ENCODE assay signal across 9 cellular contexts in the genomic region with DNA sequence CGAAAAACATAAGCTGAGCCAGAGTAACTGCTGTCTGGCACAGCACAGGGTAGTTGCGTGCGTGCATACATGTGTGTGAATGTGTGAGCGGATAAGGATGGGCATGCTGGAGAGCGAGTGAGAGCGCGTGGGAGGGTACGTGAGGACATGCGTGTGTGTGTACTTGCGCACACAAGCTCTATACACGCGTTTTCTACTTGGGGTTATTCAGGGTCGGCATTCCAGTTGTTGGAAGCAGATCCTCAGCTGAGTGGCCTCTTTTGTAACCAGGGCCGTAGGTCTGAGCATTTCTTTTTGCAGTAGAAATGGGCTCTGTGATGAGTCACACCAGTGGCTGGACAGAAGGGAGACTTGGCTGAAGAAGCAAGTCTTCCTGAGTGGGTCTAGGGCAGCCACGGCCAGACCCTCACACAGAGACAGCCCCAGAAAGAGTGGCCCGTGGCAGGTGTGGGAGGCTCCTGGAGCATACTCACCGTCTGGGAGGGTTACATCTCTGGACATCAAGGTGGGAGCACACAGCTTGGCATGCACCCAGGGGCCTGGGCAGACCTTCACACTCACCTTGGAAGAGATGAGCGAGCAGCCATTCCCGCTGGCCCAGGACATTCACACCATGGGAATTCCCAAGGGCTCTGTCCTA.
DNase-seq lines count a peak whose midpoint lies in the region; ATAC-seq and TF ChIP-seq lines count a peak whose summit lies in the region.
"Had no signal": no experiment of that assay in that cellular context is flagged by ENCODE, and none has a peak within 500 bp of the region (broad histone marks: within the 10 kb centered on the region; RNA-seq: fewer than 3 reads in every experiment).

No MANE protein-coding gene starts in this region.

- no peak overlapping the region for H2AFZ ChIP-seq in neural progenitor cell (replicated peaks)

- no peak for TF ChIP-seq CTCF in AG09309 (IDR thresholded peaks at IDR 0.05; ENCODE audit: control insufficient read depth, insufficient read depth, low read depth, low read length, missing control alignments)
- no peak for TF ChIP-seq CTCF in neural progenitor cell (IDR thresholded peaks at IDR 0.05)

- H3K27me3 ChIP-seq in NT2/D1 (ENCODE audit: insufficient read depth, insufficient read length) (peaks cover 3% of the 10 kb centered on the region), neural progenitor cell (no peaks in the 10 kb centered on the region)

- peaks cover 25% of the 10 kb centered on the region for H3K4me1 Mint-ChIP-seq in neural progenitor cell

- peaks cover 3% of the 10 kb centered on the region for H3K9me3 Mint-ChIP-seq in neural progenitor cell
- H3K9me3 Mint-ChIP-seq: stimulated activated naive CD8-positive, alpha-beta T cell treated with anti-CD3 and anti-CD28 coated beads, Interleukin-15, Interleukin-2, amounts not matched to agents 100 ng/mL and 50 ng/mL, for 24 hours had no signal

- H3F3A ChIP-seq in neural progenitor cell (ENCODE audit: low read depth), result peaks cover 5% of the 10 kb centered on the region

- H3K9ac ChIP-seq in NT2/D1 (ENCODE audit: insufficient read length, low read depth) (peak overlapping the region; percentile 69), neural progenitor cell (no peak overlapping the region)

- H3K9me3 ChIP-seq in NT2/D1 (ENCODE audit: insufficient read depth, low read length) (peaks cover 11% of the 10 kb centered on the region; the same call in 1 of the 2 replicates), neural progenitor cell (ENCODE audit: low read depth) (no peaks in the 10 kb centered on the region)

- ATAC-seq in GM19397 (IDR thresholded peaks at IDR 0.05; ENCODE audit: unreplicated experiment), result no peak
- no peak for ATAC-seq in HG03457 (IDR thresholded peaks at IDR 0.05; ENCODE audit: unreplicated experiment)

- no peaks in the 10 kb centered on the region for H3K36me3 ChIP-seq in NT2/D1 (ENCODE audit: insufficient read depth, insufficient read length, low read length)
- no peaks in the 10 kb centered on the region for H3K36me3 ChIP-seq in neural progenitor cell

- peaks cover 16% of the 10 kb centered on the region for H3K4me1 ChIP-seq in NT2/D1 (ENCODE audit: insufficient read depth, insufficient read length)
- peaks cover 8% of the 10 kb centered on the region for H3K4me1 ChIP-seq in neural progenitor cell

- peak; percentile 97 for DNase-seq in AG09309 (ENCODE audit: low read depth)
- no peak for DNase-seq in NT2/D1 (ENCODE audit: low read depth, low spot score)
- no peak for DNase-seq in epithelial cell of prostate (ENCODE audit: low read depth, low spot score)
- DNase-seq in neural progenitor cell (ENCODE audit: low spot score), result no peak
- no peak for DNase-seq in occipital lobe (lab: John Stamatoyannopoulos, UW)
- no peak for DNase-seq in NK-92 treated with Interleukin-12 subunit alpha and Interleukin-12 subunit beta, amount 100 ng/mL, for 24 hours (lab: John Stamatoyannopoulos, UW)

- H3K79me2 ChIP-seq in neural progenitor cell (ENCODE audit: low read depth), result no peaks in the 10 kb centered on the region

- H3K27ac ChIP-seq in epithelial cell of prostate (peak overlapping the region; percentile 62), neural progenitor cell (no peak overlapping the region)

- H3K27me3 Mint-ChIP-seq in neural progenitor cell (ENCODE audit: insufficient read depth, low read depth), result peaks cover 13% of the 10 kb centered on the region
- H3K27me3 Mint-ChIP-seq: stimulated activated naive CD8-positive, alpha-beta T cell treated with anti-CD3 and anti-CD28 coated beads, Interleukin-15, Interleukin-2, amounts not matched to agents 100 ng/mL and 50 ng/mL, for 24 hours had no signal

- peak overlapping the region; percentile 6 for H3K4me3 Mint-ChIP-seq in neural progenitor cell

- H3K27ac Mint-ChIP-seq in neural progenitor cell, result peak overlapping the region; percentile 82

- no peaks in the 10 kb centered on the region for H4K20me1 ChIP-seq in neural progenitor cell (ENCODE audit: low read depth)

- H3K4me3 ChIP-seq in AG09309 (ENCODE audit: control insufficient read depth, low read depth, low read length) (no peak overlapping the region; the same call in 1 of the 2 replicates), NT2/D1 (ENCODE audit: insufficient read length, low read depth) (peak overlapping the region; percentile 12), neural progenitor cell (no peak overlapping the region)

- no peaks in the 10 kb centered on the region for H3K36me3 Mint-ChIP-seq in neural progenitor cell

- H3K4me2 ChIP-seq in neural progenitor cell, result no peak overlapping the region
